In the genomic region with DNA sequence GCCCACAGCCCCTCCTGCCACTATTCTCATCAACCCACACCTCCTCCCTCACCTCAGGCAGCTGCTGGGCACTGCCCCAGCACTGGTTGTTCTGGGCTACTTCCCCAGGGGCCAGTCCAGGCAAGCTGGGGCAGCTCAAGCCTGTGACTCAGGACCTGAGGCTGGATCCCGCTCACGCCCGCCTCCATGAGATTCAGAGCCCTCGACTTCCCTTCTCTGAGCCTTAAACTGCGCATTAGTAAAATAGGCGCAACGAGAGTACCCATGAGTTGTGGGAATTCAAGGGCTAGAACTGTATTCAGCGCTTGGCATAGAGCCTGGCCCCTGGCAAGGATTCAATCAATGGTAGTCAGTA, we compare ENCODE assay signal across 1 cellular context.
TF ChIP-seq lines count a peak whose summit lies in the region.

No MANE protein-coding gene starts in this region.

TF ChIP-seq in GM12878, 131 proteins besides CTCF, POLR2A, EP300 and RAD21:
- TF ChIP-seq MLLT1 (IDR thresholded peaks at IDR 0.05): peak; percentile 52; the same call in 1 of the 2 replicates
- peak; percentile 54; the same call in 1 of the 2 replicates for TF ChIP-seq DPF2 (IDR thresholded peaks at IDR 0.05)
- 0 out of 2 replicates have a peak, but pooled peaks have one; percentile 20 for TF ChIP-seq GATAD2B (conservative IDR thresholded peaks at IDR 0.05; ENCODE audit: low read depth)
- TF ChIP-seq LARP7 (IDR thresholded peaks at IDR 0.05): peak; percentile 44; the same call in 1 of the 2 replicates
- no peak for TF ChIP-seq TARDBP (IDR thresholded peaks at IDR 0.05; ENCODE audit: borderline replicate concordance)
- 0 out of 2 replicates have a peak, but pooled peaks have one; percentile 25 for TF ChIP-seq IKZF1 (conservative IDR thresholded peaks at IDR 0.05)
